ENCODE assay signal across 1 cellular context in the genomic region with DNA sequence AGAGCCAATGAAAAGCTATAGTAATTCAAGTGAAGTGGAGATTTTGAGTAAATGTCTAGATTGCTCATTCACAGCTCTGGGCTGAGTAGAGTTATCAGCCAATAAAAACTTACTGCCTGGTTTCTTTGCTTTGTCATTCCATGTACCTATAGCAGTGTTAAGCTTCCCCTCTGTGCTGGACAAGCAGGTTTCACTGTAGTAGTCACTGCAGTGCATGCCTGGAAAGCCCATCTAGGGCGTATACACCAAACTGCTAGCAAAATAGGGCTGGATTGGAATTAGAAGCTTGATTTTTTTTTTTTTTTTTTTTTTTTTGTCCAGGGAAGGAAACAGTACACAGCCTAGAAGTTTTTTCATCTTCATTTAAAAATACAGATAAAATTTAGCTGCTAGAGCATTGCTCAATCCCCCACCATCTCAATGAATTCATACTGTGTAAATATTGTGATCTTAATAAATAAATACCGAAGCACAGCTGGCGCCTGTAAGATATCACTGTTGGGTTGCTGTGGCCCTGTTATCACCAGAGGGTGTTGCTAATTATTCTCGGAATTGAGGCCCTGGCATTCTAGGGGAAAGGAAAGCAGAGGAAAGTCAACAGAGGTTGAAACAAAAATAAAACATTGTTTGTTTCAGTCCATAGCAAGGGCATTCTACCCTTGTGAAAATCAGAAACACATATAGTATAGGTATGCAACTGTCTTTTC.
TF ChIP-seq lines count a peak whose summit lies in the region.

No MANE protein-coding gene starts in this region.

TF ChIP-seq in H1, 55 proteins besides CTCF, POLR2A, EP300 and RAD21:
- TF ChIP-seq EZH2 (IDR thresholded peaks at IDR 0.05; ENCODE audit: low read depth, low read length, severe bottlenecking) (no peak), POU5F1 (IDR thresholded peaks at IDR 0.05; ENCODE audit: low read depth, low read length) (no peak), BACH1 (IDR thresholded peaks at IDR 0.05; ENCODE audit: low read length) (no peak), SIX5 (IDR thresholded peaks at IDR 0.05; ENCODE audit: low read depth, low read length) (no peak), TBP (IDR thresholded peaks at IDR 0.05; ENCODE audit: low read depth, low read length) (no peak), SP2 (IDR thresholded peaks at IDR 0.05; ENCODE audit: low read length) (no peak), CEBPB (IDR thresholded peaks at IDR 0.05; ENCODE audit: low read depth, low read length) (no peak), CBX5 (IDR thresholded peaks at IDR 0.05; ENCODE audit: low read depth, low read length) (no peak), SIRT6 (IDR thresholded peaks at IDR 0.05; ENCODE audit: low read length) (no peak), PHF8 (conservative IDR thresholded peaks at IDR 0.05; ENCODE audit: low read depth, low read length) (no peak), TAF1 (IDR thresholded peaks at IDR 0.05; ENCODE audit: low read depth, low read length) (no peak)
- TF ChIP-seq, protein P1, sequence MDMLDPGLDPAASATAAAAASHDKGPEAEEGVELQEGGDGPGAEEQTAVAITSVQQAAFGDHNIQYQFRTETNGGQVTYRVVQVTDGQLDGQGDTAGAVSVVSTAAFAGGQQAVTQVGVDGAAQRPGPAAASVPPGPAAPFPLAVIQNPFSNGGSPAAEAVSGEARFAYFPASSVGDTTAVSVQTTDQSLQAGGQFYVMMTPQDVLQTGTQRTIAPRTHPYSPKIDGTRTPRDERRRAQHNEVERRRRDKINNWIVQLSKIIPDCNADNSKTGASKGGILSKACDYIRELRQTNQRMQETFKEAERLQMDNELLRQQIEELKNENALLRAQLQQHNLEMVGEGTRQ (IDR thresholded peaks at IDR 0.05; ENCODE audit: low read length) = no peak
